In the genomic region with DNA sequence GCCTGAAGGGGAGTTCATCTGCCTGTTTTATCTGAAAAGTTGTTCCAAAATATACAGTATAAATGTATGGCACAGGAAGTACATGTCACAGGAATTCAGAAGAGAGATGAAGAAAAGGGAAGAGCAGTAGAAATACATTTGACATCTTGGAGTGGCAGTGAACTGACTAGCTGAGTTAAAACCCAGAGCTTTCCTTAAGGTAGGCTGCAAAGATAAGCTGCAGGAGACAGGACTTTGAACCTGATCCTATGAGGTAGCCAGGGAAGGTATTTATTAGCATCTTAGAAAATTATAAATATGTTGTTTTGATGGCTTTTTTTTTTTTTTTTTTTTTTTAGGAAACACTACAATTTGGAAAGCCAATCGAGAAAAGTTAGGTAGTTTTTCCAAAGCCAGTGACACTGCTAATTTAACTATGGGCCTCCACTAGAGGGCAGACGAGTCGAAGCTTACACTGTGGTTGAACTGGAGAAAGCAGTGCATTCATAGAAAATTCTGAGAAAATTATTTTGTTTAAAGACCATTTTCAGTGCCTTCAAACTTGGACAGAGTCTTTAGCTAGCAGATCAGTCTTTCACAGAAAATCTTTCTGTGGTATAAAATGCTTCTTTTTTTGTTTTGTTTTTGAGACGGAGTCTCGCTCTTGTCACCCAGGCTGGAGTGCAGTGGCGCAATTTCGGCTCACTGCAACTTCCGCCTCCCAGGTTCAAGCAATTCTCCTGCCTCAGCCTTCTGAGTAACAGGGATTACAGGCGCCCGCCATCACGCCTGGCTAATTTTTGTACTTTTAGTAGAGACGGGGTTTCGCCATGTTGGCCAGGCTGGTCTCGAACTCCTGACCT, we compare ENCODE assay signal across 8 cellular contexts.
DNase-seq lines count a peak whose midpoint lies in the region; ATAC-seq, FAIRE-seq and TF ChIP-seq lines count a peak whose summit lies in the region.

No MANE protein-coding gene starts in this region.

- H3K27ac ChIP-seq in MM.1S (ENCODE audit: low read length), result no peak overlapping the region

- H3K4me2 ChIP-seq in MM.1S (ENCODE audit: low read depth, low read length), result no peak overlapping the region

- no peaks in the 10 kb centered on the region for H3K27me3 ChIP-seq in MM.1S (replicated peaks; ENCODE audit: insufficient read depth, low read length)

- H3K4me1 ChIP-seq in MM.1S (ENCODE audit: low read length), result no peaks in the 10 kb centered on the region

- FAIRE-seq in G401.6 (lab: Jason Lieb, UNC), result peak; percentile 98

- H3F3A ChIP-seq in MM.1S (ENCODE audit: insufficient read depth, low read length), result no peaks in the 10 kb centered on the region

- peaks cover 13% of the 10 kb centered on the region for H3K4me1 Mint-ChIP-seq in T-helper 17 cell

- DNase-seq in MM.1S (peak; percentile 60), T-helper 17 cell (peak; percentile 31 to 66 (median 33)), amniotic stem cell (lab: John Stamatoyannopoulos, UW) (peak; percentile 64), left cardiac atrium (peak; percentile 56), retina (peak; percentile 66), cortex of kidney (lab: John Stamatoyannopoulos, UW) (no peak)

- H3K27ac Mint-ChIP-seq in T-helper 17 cell, result no peak overlapping the region

- no peaks in the 10 kb centered on the region for H4K20me1 ChIP-seq in MM.1S (ENCODE audit: insufficient read depth, low read length)

- no peak overlapping the region for H3K4me3 ChIP-seq in MM.1S (ENCODE audit: low read length)

- peak; percentile 75 for ATAC-seq in T-helper 17 cell
- ATAC-seq in left cardiac atrium, result peak; percentile 65 to 75
- ATAC-seq in HG03135 (IDR thresholded peaks at IDR 0.05; ENCODE audit: unreplicated experiment), result no peak

- H3K9ac ChIP-seq in MM.1S (ENCODE audit: low read length), result no peak overlapping the region

- TF ChIP-seq CTCF in MM.1S (IDR thresholded peaks at IDR 0.05; ENCODE audit: low read length), result peak; percentile 67

- H3K9me3 ChIP-seq in MM.1S (replicated peaks; ENCODE audit: insufficient read depth, low read length) (no peaks in the 10 kb centered on the region), T-helper 17 cell (ENCODE audit: control insufficient read depth, low read length, poor library complexity, severe bottlenecking) (no peaks in the 10 kb centered on the region)

- no peaks in the 10 kb centered on the region for H3K36me3 Mint-ChIP-seq in T-helper 17 cell (ENCODE audit: low read depth)

- H3K4me3 Mint-ChIP-seq in T-helper 17 cell, result no peak overlapping the region

- H3K27me3 Mint-ChIP-seq in T-helper 17 cell, result no peaks in the 10 kb centered on the region

- intact Hi-C loops in left cardiac atrium (cut with DNase I), result loop anchor here (1.0 to 10.0 kb wide), 4 partner anchors 124 to 287 kb away; a partner anchor contains a TSS

- no peaks in the 10 kb centered on the region for H3K9me2 ChIP-seq in MM.1S (replicated peaks; ENCODE audit: insufficient read depth, low read length)

- H2AFZ ChIP-seq in MM.1S (ENCODE audit: low read length), result no peak overlapping the region

- no peaks in the 10 kb centered on the region for H3K36me3 ChIP-seq in MM.1S (replicated peaks; ENCODE audit: insufficient read depth, low read length)

- no peaks in the 10 kb centered on the region for H3K79me2 ChIP-seq in MM.1S (ENCODE audit: low read length)
